Comparison of ENCODE assay signal across 8 cellular contexts in the genomic region with DNA sequence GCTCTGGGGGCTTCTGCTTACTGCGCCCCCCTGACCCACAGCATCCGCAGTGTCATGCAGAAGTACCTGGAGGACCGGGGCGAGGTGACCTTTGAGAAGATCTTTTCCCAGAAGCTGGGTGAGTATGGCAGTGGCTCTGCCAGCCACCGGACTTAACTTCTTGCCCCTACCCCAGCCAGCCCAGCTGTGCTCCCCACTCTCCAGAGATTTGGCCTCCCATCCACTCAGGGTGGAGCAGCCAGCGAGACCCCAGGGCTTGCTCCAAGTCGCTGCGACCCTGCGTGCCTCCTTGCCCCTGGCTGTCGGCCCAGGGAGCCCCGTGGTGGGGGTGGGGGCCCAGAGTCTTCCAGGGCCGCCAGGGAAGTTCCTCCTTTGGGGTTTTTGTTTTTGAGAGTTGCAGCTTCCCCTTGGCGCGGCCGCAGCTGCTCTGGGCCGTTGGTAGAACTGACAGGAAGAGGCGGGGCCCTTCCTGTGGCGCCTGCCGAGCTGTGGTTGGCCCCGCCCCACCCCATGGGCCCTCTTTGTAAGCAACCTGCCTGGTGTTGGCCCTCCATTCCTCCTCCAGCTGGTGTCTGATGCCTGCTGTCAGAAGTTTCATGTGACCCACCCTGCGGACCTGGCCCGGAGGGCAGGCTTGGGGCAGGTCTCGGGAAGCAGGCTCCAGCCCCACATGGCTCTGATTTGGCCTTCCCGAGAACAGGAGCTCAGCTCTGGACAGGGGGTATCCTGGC. TPM values are rescaled to one million over a fixed set of nuclear protein-coding genes. Genes with fewer than 3 reads are reported as not detected.
DNase-seq lines count a peak whose midpoint lies in the region; ATAC-seq, FAIRE-seq and TF ChIP-seq lines count a peak whose summit lies in the region.

No MANE protein-coding gene starts in this region.

- no peak for TF ChIP-seq EP300 in HepG2 (IDR thresholded peaks at IDR 0.05; ENCODE audit: low read depth in 2 of 2, low read length in 2 of 2)
- no peak for TF ChIP-seq EP300 in HepG2 (CRISPR knock-in tag; IDR thresholded peaks at IDR 0.05; ENCODE audit: borderline replicate concordance)
- no peak for TF ChIP-seq EP300 in esophagus muscularis mucosa (IDR thresholded peaks at IDR 0.05)

- no TSS peak for BruUV-seq in HepG2 (replicated peaks; lab: Mats Ljungman, UMichigan)

- WGBS in liver: 57% methylated on average over 24 of the region's 24 CpGs
- WGBS in HepG2 (ENCODE audit: low lambda C conversion rate): 95% methylated on average over 19 of the region's 24 CpGs
- WGBS in esophagus muscularis mucosa: 11% methylated on average over 9 of the region's 24 CpGs

- H3K9me3 ChIP-seq in liver (ENCODE audit: control insufficient read depth in 4 of 4, low read length in 3 of 4): no peaks in the 10 kb centered on the region
- H3K9me3 ChIP-seq in HepG2 (ENCODE audit: low read length): no peaks in the 10 kb centered on the region
- no peaks in the 10 kb centered on the region for H3K9me3 ChIP-seq in esophagus muscularis mucosa
- H3K9me3 ChIP-seq in neural progenitor cell (ENCODE audit: low read depth): no peaks in the 10 kb centered on the region

- CTCF ChIA-PET in HepG2 (lab: Yijun Ruan, JAX; ENCODE audit: low intra/inter-chr PET ratio, low total read pairs): no interaction called here

- peaks cover 28% of the 10 kb centered on the region; the same call in 1 of the 2 replicates for H4K20me1 ChIP-seq in HepG2 (ENCODE audit: insufficient read depth, low read length)
- peaks cover 53% of the 10 kb centered on the region for H4K20me1 ChIP-seq in neural progenitor cell (ENCODE audit: low read depth)

- H3K4me1 Mint-ChIP-seq in neural progenitor cell: peaks cover 11% of the 10 kb centered on the region

- TF ChIP-seq CTCF in liver (IDR thresholded peaks at IDR 0.05; ENCODE audit: low read depth, low read length, missing input control) (no peak), HepG2 (CRISPR knock-in tag; IDR thresholded peaks at IDR 0.05) (no peak), esophagus muscularis mucosa (IDR thresholded peaks at IDR 0.05) (no peak), neural progenitor cell (IDR thresholded peaks at IDR 0.05) (no peak)

- H3K27me3 ChIP-seq in liver (ENCODE audit: control insufficient read depth in 4 of 4, insufficient read depth in 4 of 4, low read length in 3 of 4) (no peaks in the 10 kb centered on the region), HepG2 (ENCODE audit: control insufficient read depth in 1 of 2, insufficient read depth in 2 of 2, low read length in 2 of 2) (no peaks in the 10 kb centered on the region), esophagus muscularis mucosa (no peaks in the 10 kb centered on the region), neural progenitor cell (no peaks in the 10 kb centered on the region)

- H3K27ac Mint-ChIP-seq in neural progenitor cell: no peak overlapping the region

- H3K4me2 ChIP-seq in HepG2 (ENCODE audit: low read depth, low read length): no peak overlapping the region
- peak overlapping the region; percentile 68 for H3K4me2 ChIP-seq in neural progenitor cell

- H3K36me3 ChIP-seq in liver (ENCODE audit: control insufficient read depth in 4 of 4, insufficient read depth in 3 of 4, low read depth in 1 of 4, low read length in 3 of 4): peaks cover 11 to 24% (median 15%) of the 10 kb centered on the region in 4 donors
- H3K36me3 ChIP-seq in HepG2 (replicated peaks in 1 of 2; ENCODE audit: control insufficient read depth in 1 of 2, insufficient read depth in 2 of 2, low read length in 2 of 2): peaks cover 30 to 68% of the 10 kb centered on the region in 2 experiments; a peak in 4 of 5 replicates
- H3K36me3 ChIP-seq in esophagus muscularis mucosa: peaks cover 32 to 46% (median 37%) of the 10 kb centered on the region in 4 donors
- H3K36me3 ChIP-seq in neural progenitor cell: no peaks in the 10 kb centered on the region

- intact Hi-C loops in HepG2 (cut with micrococcal nuclease; ENCODE audit: unreplicated experiment) (no loop called here), esophagus muscularis mucosa (cut with DNase I) (no loop called here)

- H2AFZ ChIP-seq in HepG2 (ENCODE audit: low read length) (no peak overlapping the region), neural progenitor cell (replicated peaks) (no peak overlapping the region)

- H3K36me3 Mint-ChIP-seq in neural progenitor cell: peaks cover 6% of the 10 kb centered on the region

- TF ChIP-seq POLR2A in HepG2 (IDR thresholded peaks at IDR 0.05; ENCODE audit: insufficient read depth in 1 of 2, low read depth in 2 of 2, low read length in 2 of 2) (no peak), esophagus muscularis mucosa (IDR thresholded peaks at IDR 0.05; ENCODE audit: low read depth) (peak; percentile 3)

- in situ Hi-C loops in HepG2 (cut with HindIII; ENCODE audit: extremely low pct_ligation_motif_present, low pct_unique_long_range_greater_than_20kb): no loop called here

- H3K4me1 ChIP-seq in liver (ENCODE audit: control insufficient read depth in 4 of 4, insufficient read depth in 4 of 4, low read length in 3 of 4) (peaks cover 7 to 48% (median 17%) of the 10 kb centered on the region in 4 donors), HepG2 (ENCODE audit: insufficient read depth, low read length) (peaks cover 6% of the 10 kb centered on the region; the same call in 1 of the 2 replicates), esophagus muscularis mucosa (peaks cover 66 to 92% (median 83%) of the 10 kb centered on the region in 4 donors), neural progenitor cell (peaks cover 14% of the 10 kb centered on the region)

- peaks cover 20% of the 10 kb centered on the region for H3K79me2 ChIP-seq in HepG2 (ENCODE audit: insufficient read depth, low read length)
- H3K79me2 ChIP-seq in neural progenitor cell (ENCODE audit: low read depth): peaks cover 46% of the 10 kb centered on the region

- H3K27me3 Mint-ChIP-seq in neural progenitor cell (ENCODE audit: insufficient read depth, low read depth): peaks cover 1% of the 10 kb centered on the region

- H3K9me3 Mint-ChIP-seq in neural progenitor cell: no peaks in the 10 kb centered on the region

- TF ChIP-seq RAD21 in liver (IDR thresholded peaks at IDR 0.05): peak in 1 of 2 donors; percentile 24
- no peak for TF ChIP-seq RAD21 in HepG2 (CRISPR knock-in tag; IDR thresholded peaks at IDR 0.05)

- FAIRE-seq in HepG2 (lab: Jason Lieb, UNC): no peak

- peak overlapping the region; percentile 67 to 71 for H3K27ac ChIP-seq in liver (ENCODE audit: low read depth in 1 of 2, low read length in 2 of 2)
- no peak overlapping the region for H3K27ac ChIP-seq in HepG2 (ENCODE audit: extremely low read length, insufficient read depth, low read length)
- peak overlapping the region; percentile 71 to 91 (median 84) for H3K27ac ChIP-seq in esophagus muscularis mucosa (replicated peaks in 1 of 4)
- peak overlapping the region; percentile 68 for H3K27ac ChIP-seq in neural progenitor cell
- H3K27ac ChIP-seq in temporal lobe (ENCODE audit: low read depth, low read length): peak overlapping the region; percentile 87

- H3K9ac ChIP-seq in liver (ENCODE audit: low read depth in 1 of 2, low read length in 2 of 2): no peak overlapping the region
- H3K9ac ChIP-seq in HepG2 (ENCODE audit: insufficient read depth, low read depth, low read length): no peak overlapping the region
- no peak overlapping the region for H3K9ac ChIP-seq in neural progenitor cell

- H3K4me3 ChIP-seq in liver (ENCODE audit: low read depth in 1 of 3, low read length in 3 of 3) (no peak overlapping the region), HepG2 (replicated peaks in 1 of 3; ENCODE audit: insufficient read depth in 1 of 3, low read depth in 2 of 3, low read length in 3 of 3) (no peak overlapping the region), esophagus muscularis mucosa (peak overlapping the region; percentile 38 to 56 (median 40)), neural progenitor cell (peak overlapping the region; percentile 22)

- POLR2A ChIA-PET in HepG2 (lab: Yijun Ruan, JAX): interaction anchor here (1.7 kb wide), 1 partner anchor 11 kb away, joined by 8 read pairs; the partner anchor contains the start of gene ANKRD13D

- peaks cover 9% of the 10 kb centered on the region for H3F3A ChIP-seq in neural progenitor cell (ENCODE audit: low read depth)

- DNase-seq in HepG2 (ENCODE audit: low spot score) (no peak), NOMO-1 treated with dmso at 0.1 percent for 144 hours (lab: John Stamatoyannopoulos, UW; ENCODE audit: unreplicated experiment) (peak; percentile 97), activated T-cell treated with anti-CD3 and anti-CD28 coated beads for 24 hours (ENCODE audit: low read depth) (peak; percentile 86), esophagus muscularis mucosa (ENCODE audit: extremely low spot score) (peak; percentile 98), neural progenitor cell (ENCODE audit: low spot score) (peak; percentile 70)

- no peak overlapping the region for H3K4me3 Mint-ChIP-seq in neural progenitor cell

- ATAC-seq in HepG2: no peak
- peak; percentile 62 for ATAC-seq in HG03095 (IDR thresholded peaks at IDR 0.05; ENCODE audit: unreplicated experiment)

RNA-seq across cellular contexts. Expression of gene GRK2, which starts 11.1 kb away (rescaled TPM):
- total RNA-seq in liver: 10 to 100 TPM; 35.0 to 41.4 TPM
- polyA plus RNA-seq in liver: 10 to 100 TPM; 13.4 to 28.4 TPM
- 26.3 and 31.3 TPM in 2 replicates for total RNA-seq in HepG2 (2016; rRNA removed; fragmentation: Illumina TruSeq; extraction: Trizol)
- total RNA-seq in HepG2 (2016; cell fraction: cytosol; rRNA removed; fragmentation: Illumina TruSeq; extraction: Trizol; ENCODE audit: low read depth): 26.5 and 26.8 TPM in 2 replicates
- total RNA-seq in HepG2 (2016; cell fraction: insoluble cytoplasmic fraction; rRNA removed; fragmentation: Illumina TruSeq; extraction: Trizol): 21.7 and 32.4 TPM in 2 replicates
- 46.5 and 47.3 TPM in 2 replicates for total RNA-seq in HepG2 (2016; cell fraction: membrane; rRNA removed; fragmentation: Illumina TruSeq; extraction: Trizol)
- 25.3 and 29.3 TPM in 2 replicates for total RNA-seq in HepG2 (2016; cell fraction: nucleus; rRNA removed; fragmentation: Illumina TruSeq; extraction: Trizol)
- polyA plus RNA-seq in HepG2 (2011; rRNA removed): 42.4 and 66.8 TPM in 2 replicates
- 34.8 and 51.8 TPM in 2 replicates for polyA plus RNA-seq in HepG2 (2011; cell fraction: cytosol; rRNA removed)
- polyA plus RNA-seq in HepG2 (2011; cell fraction: nucleus; rRNA removed): 202 and 278 TPM in 2 replicates
- 39.1 and 39.9 TPM in 2 replicates for polyA plus RNA-seq in HepG2 (2012)
- polyA plus RNA-seq in HepG2 (2016; cell fraction: cytosol; fragmentation: Illumina TruSeq; extraction: Trizol; ENCODE audit: low read depth): 19.6 and 21.3 TPM in 2 replicates
- 24.6 and 30.4 TPM in 2 replicates for polyA plus RNA-seq in HepG2 (2016; cell fraction: insoluble cytoplasmic fraction; fragmentation: Illumina TruSeq; extraction: Trizol; ENCODE audit: low read depth)
- polyA plus RNA-seq in HepG2 (2016; cell fraction: membrane; fragmentation: Illumina TruSeq; extraction: Trizol; ENCODE audit: low read depth): 34.4 and 41.1 TPM in 2 replicates
- polyA plus RNA-seq in HepG2 (2016; cell fraction: nucleus; fragmentation: Illumina TruSeq; extraction: Trizol; ENCODE audit: insufficient read depth, low read depth): 65.6 and 70.5 TPM in 2 replicates
- 142 and 187 TPM in 2 replicates for polyA minus RNA-seq in HepG2 (2011; rRNA and poly(A)+ RNA removed; ENCODE audit: low replicate concordance)
- 39.4 and 40.8 TPM in 2 replicates for polyA minus RNA-seq in HepG2 (2011; cell fraction: cytosol; rRNA and poly(A)+ RNA removed)
- polyA minus RNA-seq in HepG2 (2011; cell fraction: nucleus; rRNA and poly(A)+ RNA removed): 41.1 and 50.2 TPM in 2 replicates
- 10 to 100 TPM; 46.9 to 68.8 (median 59.5) TPM for total RNA-seq in esophagus muscularis mucosa
- 30.0 and 54.4 TPM in 2 replicates for total RNA-seq in neural progenitor cell (ENCODE audit: low replicate concordance)
- total RNA-seq in temporal lobe: 49.2 TPM

RNA-seq across cellular contexts. Expression of gene ANKRD13D, which starts 11.7 kb away (rescaled TPM):
- 10 to 100 TPM in 1 of 2 donors, 1 to 10 TPM in 1; 5.6 to 15.0 TPM for total RNA-seq in liver
- 1 to 10 TPM; 5.5 to 6.1 TPM for polyA plus RNA-seq in liver
- total RNA-seq in HepG2 (2016; rRNA removed; fragmentation: Illumina TruSeq; extraction: Trizol): 4.8 and 18.6 TPM in 2 replicates
- total RNA-seq in HepG2 (2016; cell fraction: cytosol; rRNA removed; fragmentation: Illumina TruSeq; extraction: Trizol; ENCODE audit: low read depth): 27.6 and 29.6 TPM in 2 replicates
- total RNA-seq in HepG2 (2016; cell fraction: insoluble cytoplasmic fraction; rRNA removed; fragmentation: Illumina TruSeq; extraction: Trizol): 5.9 and 17.7 TPM in 2 replicates
- 13.2 and 14.7 TPM in 2 replicates for total RNA-seq in HepG2 (2016; cell fraction: membrane; rRNA removed; fragmentation: Illumina TruSeq; extraction: Trizol)
- 26.2 and 27.8 TPM in 2 replicates for total RNA-seq in HepG2 (2016; cell fraction: nucleus; rRNA removed; fragmentation: Illumina TruSeq; extraction: Trizol)
- polyA plus RNA-seq in HepG2 (2011; rRNA removed): 27.3 and 35.5 TPM in 2 replicates
- polyA plus RNA-seq in HepG2 (2011; cell fraction: cytosol; rRNA removed): 14.4 and 20.5 TPM in 2 replicates
- polyA plus RNA-seq in HepG2 (2011; cell fraction: nucleus; rRNA removed): 139 and 163 TPM in 2 replicates
- polyA plus RNA-seq in HepG2 (2012): 9.7 and 17.4 TPM in 2 replicates
- 7.4 TPM in 2 replicates for polyA plus RNA-seq in HepG2 (2016; cell fraction: cytosol; fragmentation: Illumina TruSeq; extraction: Trizol; ENCODE audit: low read depth)
- 5.1 and 7.5 TPM in 2 replicates for polyA plus RNA-seq in HepG2 (2016; cell fraction: insoluble cytoplasmic fraction; fragmentation: Illumina TruSeq; extraction: Trizol; ENCODE audit: low read depth)
- polyA plus RNA-seq in HepG2 (2016; cell fraction: membrane; fragmentation: Illumina TruSeq; extraction: Trizol; ENCODE audit: low read depth): 10.9 and 11.1 TPM in 2 replicates
- 77.4 and 86.1 TPM in 2 replicates for polyA plus RNA-seq in HepG2 (2016; cell fraction: nucleus; fragmentation: Illumina TruSeq; extraction: Trizol; ENCODE audit: insufficient read depth, low read depth)
- polyA minus RNA-seq in HepG2 (2011; rRNA and poly(A)+ RNA removed; ENCODE audit: low replicate concordance): 27.0 and 38.7 TPM in 2 replicates
- polyA minus RNA-seq in HepG2 (2011; cell fraction: cytosol; rRNA and poly(A)+ RNA removed): 4.4 and 7.0 TPM in 2 replicates
- 38.2 and 45.5 TPM in 2 replicates for polyA minus RNA-seq in HepG2 (2011; cell fraction: nucleus; rRNA and poly(A)+ RNA removed)
- 10 to 100 TPM; 27.7 to 53.0 (median 39.5) TPM for total RNA-seq in esophagus muscularis mucosa
- total RNA-seq in neural progenitor cell (ENCODE audit: low replicate concordance): 21.0 and 29.2 TPM in 2 replicates
- total RNA-seq in temporal lobe: 39.1 TPM

RNA-seq across cellular contexts. Expression of gene SSH3, which starts 25.9 kb away (rescaled TPM):
- total RNA-seq in liver (10 to 100 TPM in 1 of 2 donors, 1 to 10 TPM in 1; 4.8 to 10.4 TPM), HepG2 (2016; rRNA removed; fragmentation: Illumina TruSeq; extraction: Trizol) (7.5 and 12.4 TPM in 2 replicates), esophagus muscularis mucosa (10 to 100 TPM; 28.2 to 51.5 (median 44.0) TPM), neural progenitor cell (ENCODE audit: low replicate concordance) (1.4 and 7.1 TPM in 2 replicates), temporal lobe (7.9 TPM)
- polyA plus RNA-seq in liver (1 to 10 TPM; 7.6 to 8.7 TPM), HepG2 (2011; rRNA removed) (18.6 and 18.8 TPM in 2 replicates)
- total RNA-seq in HepG2 (2016; cell fraction: cytosol; rRNA removed; fragmentation: Illumina TruSeq; extraction: Trizol; ENCODE audit: low read depth): 2.6 and 4.3 TPM in 2 replicates
- 5.5 and 11.6 TPM in 2 replicates for total RNA-seq in HepG2 (2016; cell fraction: insoluble cytoplasmic fraction; rRNA removed; fragmentation: Illumina TruSeq; extraction: Trizol)
- 5.3 and 7.4 TPM in 2 replicates for total RNA-seq in HepG2 (2016; cell fraction: membrane; rRNA removed; fragmentation: Illumina TruSeq; extraction: Trizol)
- total RNA-seq in HepG2 (2016; cell fraction: nucleus; rRNA removed; fragmentation: Illumina TruSeq; extraction: Trizol): 13.3 and 15.7 TPM in 2 replicates
- 5.6 and 8.3 TPM in 2 replicates for polyA plus RNA-seq in HepG2 (2011; cell fraction: cytosol; rRNA removed)
- polyA plus RNA-seq in HepG2 (2011; cell fraction: nucleus; rRNA removed): 74.8 and 103 TPM in 2 replicates
- polyA plus RNA-seq in HepG2 (2012): 15.3 and 17.6 TPM in 2 replicates
- 4.4 and 5.1 TPM in 2 replicates for polyA plus RNA-seq in HepG2 (2016; cell fraction: cytosol; fragmentation: Illumina TruSeq; extraction: Trizol; ENCODE audit: low read depth)
- polyA plus RNA-seq in HepG2 (2016; cell fraction: insoluble cytoplasmic fraction; fragmentation: Illumina TruSeq; extraction: Trizol; ENCODE audit: low read depth): 8.5 and 13.0 TPM in 2 replicates
- 7.7 and 10.7 TPM in 2 replicates for polyA plus RNA-seq in HepG2 (2016; cell fraction: membrane; fragmentation: Illumina TruSeq; extraction: Trizol; ENCODE audit: low read depth)
- polyA plus RNA-seq in HepG2 (2016; cell fraction: nucleus; fragmentation: Illumina TruSeq; extraction: Trizol; ENCODE audit: insufficient read depth, low read depth): 31.0 and 36.7 TPM in 2 replicates
- 9.3 and 33.1 TPM in 2 replicates for polyA minus RNA-seq in HepG2 (2011; rRNA and poly(A)+ RNA removed; ENCODE audit: low replicate concordance)
- polyA minus RNA-seq in HepG2 (2011; cell fraction: cytosol; rRNA and poly(A)+ RNA removed): 5.9 and 7.6 TPM in 2 replicates
- 12.7 and 14.4 TPM in 2 replicates for polyA minus RNA-seq in HepG2 (2011; cell fraction: nucleus; rRNA and poly(A)+ RNA removed)

Comparison
In these comparisons a context has a peak if more than half of its experiments do, and no peak if none do; other contexts are left out.
1. H3K4me3 ChIP-seq: peak in esophagus muscularis mucosa (4 of 4) and neural progenitor cell (single experiment); none in liver (0 of 3) and HepG2 (0 of 3).